In the genomic region with DNA sequence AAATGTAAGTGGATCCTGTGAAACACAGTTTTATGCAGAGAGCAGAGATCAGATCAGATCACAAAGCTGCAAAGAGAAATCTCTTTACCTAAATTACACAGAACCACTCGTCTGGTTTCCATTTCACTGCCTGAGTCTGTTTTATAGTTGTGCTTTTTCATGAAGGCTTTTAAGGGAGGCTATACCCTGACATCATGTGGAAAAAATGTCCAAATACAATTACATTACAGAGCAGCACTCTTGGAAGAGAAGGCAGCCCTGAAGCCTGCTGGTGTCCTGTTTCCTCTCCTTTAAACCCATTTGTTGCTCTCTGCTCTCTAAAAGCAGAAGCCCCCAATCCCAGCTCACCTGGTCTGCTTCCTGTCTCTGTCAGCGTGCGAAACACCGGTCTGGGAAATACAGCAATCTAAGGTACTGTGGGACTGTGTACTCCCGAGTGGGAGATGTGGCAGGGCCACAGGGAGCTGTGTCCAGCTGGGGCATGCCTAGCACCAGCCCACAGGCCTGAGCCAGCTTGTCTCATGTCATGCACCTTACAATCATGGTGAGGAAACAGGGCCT, we compare ENCODE assay signal across 2 cellular contexts.
TF ChIP-seq lines count a peak whose summit lies in the region.

No MANE protein-coding gene starts in this region.

TF ChIP-seq in HCT116, 20 proteins besides CTCF, POLR2A, EP300 and RAD21:
- TF ChIP-seq POLR2AphosphoS5 (IDR thresholded peaks at IDR 0.05; ENCODE audit: low read depth, low read length) = no peak
- no peak for TF ChIP-seq SP1 (IDR thresholded peaks at IDR 0.05; ENCODE audit: low read depth)
- TF ChIP-seq EZH2phosphoT487 (IDR thresholded peaks at IDR 0.05; ENCODE audit: borderline replicate concordance) = no peak
- no peak for TF ChIP-seq ZNF274 (IDR thresholded peaks at IDR 0.05; ENCODE audit: low read depth, low read length)
- TF ChIP-seq CEBPB (IDR thresholded peaks at IDR 0.05; ENCODE audit: low read depth) = no peak
- no peak for TF ChIP-seq ELF1 (IDR thresholded peaks at IDR 0.05; ENCODE audit: borderline replicate concordance, low read depth)
- no peak for TF ChIP-seq EGR1 (IDR thresholded peaks at IDR 0.05; ENCODE audit: low read depth)
- no peak for TF ChIP-seq EZH2 (IDR thresholded peaks at IDR 0.05)
- no peak for TF ChIP-seq CBX3 (IDR thresholded peaks at IDR 0.05; ENCODE audit: low read depth)
- TF ChIP-seq SIN3A (IDR thresholded peaks at IDR 0.05; ENCODE audit: low read depth) = no peak
- TF ChIP-seq, protein P1, sequence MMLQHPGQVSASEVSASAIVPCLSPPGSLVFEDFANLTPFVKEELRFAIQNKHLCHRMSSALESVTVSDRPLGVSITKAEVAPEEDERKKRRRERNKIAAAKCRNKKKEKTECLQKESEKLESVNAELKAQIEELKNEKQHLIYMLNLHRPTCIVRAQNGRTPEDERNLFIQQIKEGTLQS (IDR thresholded peaks at IDR 0.05) = no peak
- no peak for TF ChIP-seq YY1 (IDR thresholded peaks at IDR 0.05; ENCODE audit: extremely low read depth, insufficient replicate concordance, low read depth, low read length)

TF ChIP-seq in K562, 482 proteins besides CTCF, POLR2A, EP300 and RAD21:
- TF ChIP-seq SAFB2 (IDR thresholded peaks at IDR 0.05; ENCODE audit: borderline replicate concordance, low read depth, low read length, severe bottlenecking) (no peak), WHSC1 (IDR thresholded peaks at IDR 0.05; ENCODE audit: low read length) (no peak), HNRNPH1 (optimal IDR thresholded peaks at IDR 0.05; ENCODE audit: low read depth, low read length) (no peak), NR3C1 (CRISPR knock-in tag; IDR thresholded peaks at IDR 0.05) (no peak), MAFK (IDR thresholded peaks at IDR 0.05; ENCODE audit: low read length) (no peak), ZSCAN29 (IDR thresholded peaks at IDR 0.05) (no peak), CC2D1A (IDR thresholded peaks at IDR 0.05) (no peak), HDAC6 (IDR thresholded peaks at IDR 0.05; ENCODE audit: low read depth, low read length) (no peak), POLR2AphosphoS2 (IDR thresholded peaks at IDR 0.05; ENCODE audit: low read length) (no peak), CREBBP (IDR thresholded peaks at IDR 0.05; ENCODE audit: low read depth, low read length) (no peak), KLF1 (tag; IDR thresholded peaks at IDR 0.05) (no peak), TRIM28 (IDR thresholded peaks at IDR 0.05) (no peak), CSDE1 (IDR thresholded peaks at IDR 0.05) (no peak), ZNF3 (CRISPR knock-in tag; IDR thresholded peaks at IDR 0.05) (no peak), ZBTB8A (IDR thresholded peaks at IDR 0.05; ENCODE audit: partially characterized antibody) (no peak)
- TF ChIP-seq, protein P2, sequence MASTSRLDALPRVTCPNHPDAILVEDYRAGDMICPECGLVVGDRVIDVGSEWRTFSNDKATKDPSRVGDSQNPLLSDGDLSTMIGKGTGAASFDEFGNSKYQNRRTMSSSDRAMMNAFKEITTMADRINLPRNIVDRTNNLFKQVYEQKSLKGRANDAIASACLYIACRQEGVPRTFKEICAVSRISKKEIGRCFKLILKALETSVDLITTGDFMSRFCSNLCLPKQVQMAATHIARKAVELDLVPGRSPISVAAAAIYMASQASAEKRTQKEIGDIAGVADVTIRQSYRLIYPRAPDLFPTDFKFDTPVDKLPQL (IDR thresholded peaks at IDR 0.05; ENCODE audit: extremely low read depth, insufficient read length) = no peak
- TF ChIP-seq, protein P3, sequence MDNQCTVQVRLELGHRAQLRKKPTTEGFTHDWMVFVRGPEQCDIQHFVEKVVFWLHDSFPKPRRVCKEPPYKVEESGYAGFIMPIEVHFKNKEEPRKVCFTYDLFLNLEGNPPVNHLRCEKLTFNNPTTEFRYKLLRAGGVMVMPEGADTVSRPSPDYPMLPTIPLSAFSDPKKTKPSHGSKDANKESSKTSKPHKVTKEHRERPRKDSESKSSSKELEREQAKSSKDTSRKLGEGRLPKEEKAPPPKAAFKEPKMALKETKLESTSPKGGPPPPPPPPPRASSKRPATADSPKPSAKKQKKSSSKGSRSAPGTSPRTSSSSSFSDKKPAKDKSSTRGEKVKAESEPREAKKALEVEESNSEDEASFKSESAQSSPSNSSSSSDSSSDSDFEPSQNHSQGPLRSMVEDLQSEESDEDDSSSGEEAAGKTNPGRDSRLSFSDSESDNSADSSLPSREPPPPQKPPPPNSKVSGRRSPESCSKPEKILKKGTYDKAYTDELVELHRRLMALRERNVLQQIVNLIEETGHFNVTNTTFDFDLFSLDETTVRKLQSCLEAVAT (IDR thresholded peaks at IDR 0.05) = no peak
- TF ChIP-seq, protein P4, sequence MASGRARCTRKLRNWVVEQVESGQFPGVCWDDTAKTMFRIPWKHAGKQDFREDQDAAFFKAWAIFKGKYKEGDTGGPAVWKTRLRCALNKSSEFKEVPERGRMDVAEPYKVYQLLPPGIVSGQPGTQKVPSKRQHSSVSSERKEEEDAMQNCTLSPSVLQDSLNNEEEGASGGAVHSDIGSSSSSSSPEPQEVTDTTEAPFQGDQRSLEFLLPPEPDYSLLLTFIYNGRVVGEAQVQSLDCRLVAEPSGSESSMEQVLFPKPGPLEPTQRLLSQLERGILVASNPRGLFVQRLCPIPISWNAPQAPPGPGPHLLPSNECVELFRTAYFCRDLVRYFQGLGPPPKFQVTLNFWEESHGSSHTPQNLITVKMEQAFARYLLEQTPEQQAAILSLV (tag; IDR thresholded peaks at IDR 0.05) = no peak
- TF ChIP-seq, protein P5, sequence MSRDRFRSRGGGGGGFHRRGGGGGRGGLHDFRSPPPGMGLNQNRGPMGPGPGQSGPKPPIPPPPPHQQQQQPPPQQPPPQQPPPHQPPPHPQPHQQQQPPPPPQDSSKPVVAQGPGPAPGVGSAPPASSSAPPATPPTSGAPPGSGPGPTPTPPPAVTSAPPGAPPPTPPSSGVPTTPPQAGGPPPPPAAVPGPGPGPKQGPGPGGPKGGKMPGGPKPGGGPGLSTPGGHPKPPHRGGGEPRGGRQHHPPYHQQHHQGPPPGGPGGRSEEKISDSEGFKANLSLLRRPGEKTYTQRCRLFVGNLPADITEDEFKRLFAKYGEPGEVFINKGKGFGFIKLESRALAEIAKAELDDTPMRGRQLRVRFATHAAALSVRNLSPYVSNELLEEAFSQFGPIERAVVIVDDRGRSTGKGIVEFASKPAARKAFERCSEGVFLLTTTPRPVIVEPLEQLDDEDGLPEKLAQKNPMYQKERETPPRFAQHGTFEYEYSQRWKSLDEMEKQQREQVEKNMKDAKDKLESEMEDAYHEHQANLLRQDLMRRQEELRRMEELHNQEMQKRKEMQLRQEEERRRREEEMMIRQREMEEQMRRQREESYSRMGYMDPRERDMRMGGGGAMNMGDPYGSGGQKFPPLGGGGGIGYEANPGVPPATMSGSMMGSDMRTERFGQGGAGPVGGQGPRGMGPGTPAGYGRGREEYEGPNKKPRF (IDR thresholded peaks at IDR 0.05; ENCODE audit: low read depth, low read length) = no peak
- TF ChIP-seq, protein P6, sequence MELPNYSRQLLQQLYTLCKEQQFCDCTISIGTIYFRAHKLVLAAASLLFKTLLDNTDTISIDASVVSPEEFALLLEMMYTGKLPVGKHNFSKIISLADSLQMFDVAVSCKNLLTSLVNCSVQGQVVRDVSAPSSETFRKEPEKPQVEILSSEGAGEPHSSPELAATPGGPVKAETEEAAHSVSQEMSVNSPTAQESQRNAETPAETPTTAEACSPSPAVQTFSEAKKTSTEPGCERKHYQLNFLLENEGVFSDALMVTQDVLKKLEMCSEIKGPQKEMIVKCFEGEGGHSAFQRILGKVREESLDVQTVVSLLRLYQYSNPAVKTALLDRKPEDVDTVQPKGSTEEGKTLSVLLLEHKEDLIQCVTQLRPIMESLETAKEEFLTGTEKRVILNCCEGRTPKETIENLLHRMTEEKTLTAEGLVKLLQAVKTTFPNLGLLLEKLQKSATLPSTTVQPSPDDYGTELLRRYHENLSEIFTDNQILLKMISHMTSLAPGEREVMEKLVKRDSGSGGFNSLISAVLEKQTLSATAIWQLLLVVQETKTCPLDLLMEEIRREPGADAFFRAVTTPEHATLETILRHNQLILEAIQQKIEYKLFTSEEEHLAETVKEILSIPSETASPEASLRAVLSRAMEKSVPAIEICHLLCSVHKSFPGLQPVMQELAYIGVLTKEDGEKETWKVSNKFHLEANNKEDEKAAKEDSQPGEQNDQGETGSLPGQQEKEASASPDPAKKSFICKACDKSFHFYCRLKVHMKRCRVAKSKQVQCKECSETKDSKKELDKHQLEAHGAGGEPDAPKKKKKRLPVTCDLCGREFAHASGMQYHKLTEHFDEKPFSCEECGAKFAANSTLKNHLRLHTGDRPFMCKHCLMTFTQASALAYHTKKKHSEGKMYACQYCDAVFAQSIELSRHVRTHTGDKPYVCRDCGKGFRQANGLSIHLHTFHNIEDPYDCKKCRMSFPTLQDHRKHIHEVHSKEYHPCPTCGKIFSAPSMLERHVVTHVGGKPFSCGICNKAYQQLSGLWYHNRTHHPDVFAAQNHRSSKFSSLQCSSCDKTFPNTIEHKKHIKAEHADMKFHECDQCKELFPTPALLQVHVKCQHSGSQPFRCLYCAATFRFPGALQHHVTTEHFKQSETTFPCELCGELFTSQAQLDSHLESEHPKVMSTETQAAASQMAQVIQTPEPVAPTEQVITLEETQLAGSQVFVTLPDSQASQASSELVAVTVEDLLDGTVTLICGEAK (IDR thresholded peaks at IDR 0.05) = no peak
- TF ChIP-seq, protein P6 (CRISPR knock-in tag; IDR thresholded peaks at IDR 0.05) = no peak
